8 cellular contexts compared by ENCODE assay signal in genomic region chr17:700504-701094, GRCh38. TPM values are rescaled to one million over a fixed set of nuclear protein-coding genes. Genes with fewer than 3 reads are reported as not detected.
DNase-seq lines count a peak whose midpoint lies in the region; ATAC-seq and TF ChIP-seq lines count a peak whose summit lies in the region.

No MANE protein-coding gene starts in this region.

- peak overlapping the region in 4 of 7 donors; percentile 28 to 86 (median 65) for H3K27ac Mint-ChIP-seq in CD14-positive monocyte

- H3K36me3 Mint-ChIP-seq in CD14-positive monocyte, result peaks cover 37 to 69% of the 10 kb centered on the region in 2 donors

- no peaks in the 10 kb centered on the region for H3K9me3 ChIP-seq in neutrophil

- TF ChIP-seq POLR2A in erythroblast (IDR thresholded peaks at IDR 0.05; ENCODE audit: low read length), result no peak

- peaks cover 7% of the 10 kb centered on the region for H3K4me1 Mint-ChIP-seq in CD14-positive monocyte

- no peaks in the 10 kb centered on the region for H3K9me3 Mint-ChIP-seq in CD14-positive monocyte

- no peaks in the 10 kb centered on the region for H3K27me3 ChIP-seq in neutrophil

- peaks cover 30% of the 10 kb centered on the region for H3K36me3 ChIP-seq in neutrophil

- H3K27ac ChIP-seq in neutrophil, result peak overlapping the region; percentile 14

- no peak for ATAC-seq in HG03354 (IDR thresholded peaks at IDR 0.05; ENCODE audit: poor library complexity, severe bottlenecking, unreplicated experiment)

- TF ChIP-seq CTCF in CD14-positive monocyte (IDR thresholded peaks at IDR 0.05) (peak; percentile 80), neutrophil (IDR thresholded peaks at IDR 0.05) (peak; percentile 69)

- intact Hi-C loops in CD14-positive monocyte (cut with micrococcal nuclease), result loop anchor here (1.0 to 5.0 kb wide), 2 partner anchors 288 to 558 kb away; a partner anchor contains a TSS

- H3K4me3 ChIP-seq in neutrophil (ENCODE audit: low read depth in 1 of 2, low read length in 1 of 2), result no peak overlapping the region

- H3K4me1 ChIP-seq in neutrophil (ENCODE audit: control insufficient read depth in 1 of 2, insufficient read depth in 1 of 2, low read depth in 1 of 2, low read length in 1 of 2), result no peaks in the 10 kb centered on the region

- DNase-seq in CD14-positive monocyte (ENCODE audit: low spot score) (no peak), GM19240 (ENCODE audit: insufficient read length, low spot score) (peak; percentile 25), RPMI8226 (peak; percentile 37), erythroblast (lab: John Stamatoyannopoulos, UW) (peak; percentile 41 to 74), anterior cingulate cortex (lab: John Stamatoyannopoulos, UW) (no peak), activated T-cell treated with anti-CD3 and anti-CD28 coated beads for 4 hours (no peak)

- H3K4me3 Mint-ChIP-seq in CD14-positive monocyte, result no peak overlapping the region

- H3K27me3 Mint-ChIP-seq in CD14-positive monocyte (ENCODE audit: low read depth in 3 of 3), result no peaks in the 10 kb centered on the region

RNA-seq across cellular contexts. Expression of gene VPS53, which starts 14.0 kb away (rescaled TPM):
- 1 to 10 TPM; 3.9 to 8.5 TPM for polyA plus RNA-seq in CD14-positive monocyte

RNA-seq across cellular contexts. Expression of gene TLCD3A, which starts 31.8 kb away (rescaled TPM):
- under 1 TPM; 0.09 to 0.13 TPM for polyA plus RNA-seq in CD14-positive monocyte

RNA-seq across cellular contexts. Expression of gene GEMIN4, which starts 51.5 kb away (rescaled TPM):
- polyA plus RNA-seq in CD14-positive monocyte, result 10 to 100 TPM in 1 of 2 donors, 1 to 10 TPM in 1; 8.8 to 10.6 TPM

Comparison
In these comparisons a context has a peak if more than half of its experiments do, and no peak if none do; other contexts are left out.
1. DNase-seq: peak in GM19240 (single experiment), RPMI8226 (single experiment) and erythroblast (2 of 2); none in CD14-positive monocyte (single experiment), anterior cingulate cortex (0 of 58) and activated T-cell treated with anti-CD3 and anti-CD28 coated beads for 4 hours (single experiment).